In genomic region chr15:20010759-20011158, GRCh38 we compare ENCODE assay signal across 6 cellular contexts.
DNase-seq lines count a peak whose midpoint lies in the region; ATAC-seq, FAIRE-seq and TF ChIP-seq lines count a peak whose summit lies in the region.
"Not testable (repeated sequence)": the region's sequence is repeated elsewhere in the genome, so short reads cannot be mapped to it uniquely, and the experiment has no call there.

No MANE protein-coding gene starts in this region.

- not testable (repeated sequence) for H3K9ac ChIP-seq in kidney (ENCODE audit: low read length in 2 of 2)

- H3K4me1 Mint-ChIP-seq in stimulated activated naive CD8-positive, alpha-beta T cell treated with anti-CD3 and anti-CD28 coated beads, Interleukin-15, amount 100 ng/mL, for 72 hours = not testable (repeated sequence)

- not testable (repeated sequence) for H3K27me3 ChIP-seq in sigmoid colon, vagina

- not testable (repeated sequence) for FAIRE-seq in kidney (lab: Jason Lieb, UNC)

- 77 to 81% methylated on average over 7 of the region's 9 CpGs for WGBS in sigmoid colon, 2 donors

- not testable (repeated sequence) for H3K27ac Mint-ChIP-seq in stimulated activated naive CD8-positive, alpha-beta T cell treated with anti-CD3 and anti-CD28 coated beads, Interleukin-15, amount 100 ng/mL, for 72 hours

- H3K9me3 Mint-ChIP-seq in stimulated activated naive CD8-positive, alpha-beta T cell treated with anti-CD3 and anti-CD28 coated beads, Interleukin-15, amount 100 ng/mL, for 72 hours = not testable (repeated sequence)

- ATAC-seq in stimulated activated naive CD8-positive, alpha-beta T cell treated with anti-CD3 and anti-CD28 coated beads, Interleukin-15, amount 100 ng/mL, for 72 hours = peak; percentile 11

- not testable (repeated sequence) for H3K4me1 ChIP-seq in kidney (ENCODE audit: control insufficient read depth in 1 of 2, insufficient read depth in 1 of 2, low read depth in 1 of 2, low read length in 2 of 2); sigmoid colon; vagina

- not testable (repeated sequence) for H3K27me3 Mint-ChIP-seq in stimulated activated naive CD8-positive, alpha-beta T cell treated with anti-CD3 and anti-CD28 coated beads, Interleukin-15, amount 100 ng/mL, for 72 hours

- not testable (repeated sequence) for TF ChIP-seq POLR2A in sigmoid colon (IDR thresholded peaks at IDR 0.05); vagina (IDR thresholded peaks at IDR 0.05)

- H3K4me3 Mint-ChIP-seq in stimulated activated naive CD8-positive, alpha-beta T cell treated with anti-CD3 and anti-CD28 coated beads, Interleukin-15, amount 100 ng/mL, for 72 hours = not testable (repeated sequence)

- DNase-seq in dedifferentiated amniotic fluid mesenchymal stem cell (ENCODE audit: extremely low spot score) = peak; percentile 2
- peak; percentile 71 for DNase-seq in cardiac septum (ENCODE audit: low spot score)
- DNase-seq in kidney = peak; percentile 54
- peak; percentile 33 for DNase-seq in sigmoid colon
- not testable (repeated sequence) for DNase-seq in stimulated activated naive CD8-positive, alpha-beta T cell treated with anti-CD3 and anti-CD28 coated beads, Interleukin-15, amount 100 ng/mL, for 72 hours
- DNase-seq in vagina (ENCODE audit: extremely low spot score in 2 of 2) = peak; percentile 58 to 77

- H3K27ac ChIP-seq in kidney (ENCODE audit: low read depth in 2 of 2, low read length in 2 of 2); sigmoid colon; vagina: not testable (repeated sequence)

- intact Hi-C loops in cardiac septum (cut with DNase I); kidney (cut with DNase I); sigmoid colon (cut with DNase I); vagina (cut with DNase I): not testable (repeated sequence)

- H3K36me3 ChIP-seq in kidney (ENCODE audit: control insufficient read depth in 1 of 2, insufficient read depth in 2 of 2, low read length in 2 of 2); sigmoid colon; vagina: not testable (repeated sequence)

- H3K9me3 ChIP-seq in kidney (ENCODE audit: control insufficient read depth in 1 of 2, low read length in 2 of 2); sigmoid colon; vagina: not testable (repeated sequence)

- not testable (repeated sequence) for H3K4me3 ChIP-seq in kidney (ENCODE audit: low read length in 2 of 2); sigmoid colon; vagina

- not testable (repeated sequence) for TF ChIP-seq CTCF in kidney (IDR thresholded peaks at IDR 0.05; ENCODE audit: borderline replicate concordance, extremely low read depth, insufficient read depth); sigmoid colon (IDR thresholded peaks at IDR 0.05); vagina (IDR thresholded peaks at IDR 0.05)

- TF ChIP-seq EP300 in sigmoid colon (IDR thresholded peaks at IDR 0.05) = not testable (repeated sequence)
